ENCODE assay signal across 1 cellular context in genomic region chr17:32551186-32551955, GRCh38.
A peak's percentile ranks its signal among the peaks of the same experiment; 100 is the strongest.
TF ChIP-seq lines count a peak whose summit lies in the region.

No MANE protein-coding gene starts in this region.

TF ChIP-seq in GM12878, 131 proteins besides CTCF, POLR2A, EP300 and RAD21 (continued from another document):
- no peak for TF ChIP-seq ZBTB11 (CRISPR knock-in tag; IDR thresholded peaks at IDR 0.05)
- 0 out of 2 replicates have a peak, but pooled peaks have one; percentile 24 for TF ChIP-seq GATAD2B (conservative IDR thresholded peaks at IDR 0.05; ENCODE audit: low read depth)
- peak; percentile 64 for TF ChIP-seq NBN (IDR thresholded peaks at IDR 0.05)
- no peak for TF ChIP-seq NFYA (IDR thresholded peaks at IDR 0.05; ENCODE audit: borderline replicate concordance, low read depth, low read length)
- no peak for TF ChIP-seq ZZZ3 (IDR thresholded peaks at IDR 0.05; ENCODE audit: control insufficient read depth, insufficient read length, low read depth)
- no peak for TF ChIP-seq SREBF2 (IDR thresholded peaks at IDR 0.05; ENCODE audit: low read length)
- no peak for TF ChIP-seq HSF1 (IDR thresholded peaks at IDR 0.05; ENCODE audit: low read depth, low read length)
- no peak for TF ChIP-seq EZH2 (IDR thresholded peaks at IDR 0.05; ENCODE audit: borderline replicate concordance, control insufficient read depth, low read depth, low read length)
- TF ChIP-seq SRF (IDR thresholded peaks at IDR 0.05; ENCODE audit: low read depth in 2 of 2, low read length in 2 of 2): no peak
- peak; percentile 46; the same call in 1 of the 2 replicates for TF ChIP-seq MLLT1 (IDR thresholded peaks at IDR 0.05)
- peak; percentile 48; the same call in 1 of the 2 replicates for TF ChIP-seq ZBED1 (IDR thresholded peaks at IDR 0.05; ENCODE audit: borderline replicate concordance)
- no peak for TF ChIP-seq ZNF217 (IDR thresholded peaks at IDR 0.05)
- no peak for TF ChIP-seq USF1 (IDR thresholded peaks at IDR 0.05; ENCODE audit: borderline replicate concordance, extremely low read length, insufficient read depth, low read depth, low read length)
- no peak for TF ChIP-seq FOXM1 (IDR thresholded peaks at IDR 0.05; ENCODE audit: low read depth, low read length)
- no peak for TF ChIP-seq ZNF24 (IDR thresholded peaks at IDR 0.05)
- TF ChIP-seq IRF4 (IDR thresholded peaks at IDR 0.05; ENCODE audit: low read depth, low read length): no peak
- TF ChIP-seq HDAC2 (IDR thresholded peaks at IDR 0.05): no peak
- TF ChIP-seq NFXL1 (IDR thresholded peaks at IDR 0.05; ENCODE audit: borderline replicate concordance): no peak
- TF ChIP-seq SP1 (IDR thresholded peaks at IDR 0.05; ENCODE audit: low read depth, low read length): no peak
- TF ChIP-seq NR2C1 (IDR thresholded peaks at IDR 0.05): no peak
- no peak for TF ChIP-seq BHLHE40 (IDR thresholded peaks at IDR 0.05; ENCODE audit: borderline replicate concordance in 1 of 2, low read depth in 2 of 2, low read length in 1 of 2)
- TF ChIP-seq MYB (IDR thresholded peaks at IDR 0.05; ENCODE audit: borderline replicate concordance, low read depth, low read length): no peak
- TF ChIP-seq E2F4 (IDR thresholded peaks at IDR 0.05; ENCODE audit: low read depth, low read length): no peak
- TF ChIP-seq MTA3 (IDR thresholded peaks at IDR 0.05; ENCODE audit: borderline replicate concordance, low read length): no peak
- TF ChIP-seq TCF12 (IDR thresholded peaks at IDR 0.05; ENCODE audit: low read depth, low read length): no peak
- peak; percentile 42; the same call in 1 of the 2 replicates for TF ChIP-seq ATF7 (IDR thresholded peaks at IDR 0.05; ENCODE audit: low read depth)
- peak; percentile 73 for TF ChIP-seq EED (IDR thresholded peaks at IDR 0.05; ENCODE audit: low read depth)
- TF ChIP-seq TARDBP (IDR thresholded peaks at IDR 0.05; ENCODE audit: borderline replicate concordance): no peak
- peak; percentile 55; the same call in 1 of the 2 replicates for TF ChIP-seq JUNB (IDR thresholded peaks at IDR 0.05)
- TF ChIP-seq ATF2 (IDR thresholded peaks at IDR 0.05; ENCODE audit: low read length): 0 out of 2 replicates have a peak, but pooled peaks have one; percentile 27
- TF ChIP-seq SPI1 (IDR thresholded peaks at IDR 0.05; ENCODE audit: borderline replicate concordance, insufficient read depth, low read depth, low read length): peak; percentile 52; the same call in 1 of the 2 replicates
- no peak for TF ChIP-seq SMC3 (IDR thresholded peaks at IDR 0.05; ENCODE audit: borderline replicate concordance, low read length)
- no peak for TF ChIP-seq BCLAF1 (IDR thresholded peaks at IDR 0.05)
- TF ChIP-seq RUNX3 (IDR thresholded peaks at IDR 0.05; ENCODE audit: low read length): peak; percentile 94
- TF ChIP-seq RELB (IDR thresholded peaks at IDR 0.05; ENCODE audit: low read depth): peak; percentile 60
- TF ChIP-seq RFX5 (IDR thresholded peaks at IDR 0.05; ENCODE audit: low read depth, low read length): no peak
- no peak for TF ChIP-seq CBX5 (IDR thresholded peaks at IDR 0.05; ENCODE audit: low read depth)
- no peak for TF ChIP-seq GABPA (IDR thresholded peaks at IDR 0.05; ENCODE audit: low read depth)
- no peak for TF ChIP-seq CBX3 (IDR thresholded peaks at IDR 0.05; ENCODE audit: borderline replicate concordance, low read depth)
- no peak for TF ChIP-seq PML (IDR thresholded peaks at IDR 0.05; ENCODE audit: low read length)
- TF ChIP-seq ZNF687 (IDR thresholded peaks at IDR 0.05): peak; percentile 70; the same call in 1 of the 2 replicates
- TF ChIP-seq LARP7 (IDR thresholded peaks at IDR 0.05): no peak
